ENCODE assay signal across 11 cellular contexts in genomic region chr16:84595052-84595481, GRCh38. TPM values are rescaled to one million over a fixed set of nuclear protein-coding genes. Genes with fewer than 3 reads are reported as not detected.
DNase-seq lines count a peak whose midpoint lies in the region; ATAC-seq and TF ChIP-seq lines count a peak whose summit lies in the region.
"Had no signal": no experiment of that assay in that cellular context is flagged by ENCODE, and none has a peak within 500 bp of the region (broad histone marks: within the 10 kb centered on the region; RNA-seq: fewer than 3 reads in every experiment).

No MANE protein-coding gene starts in this region.

- whole genome bisulfite sequencing in transverse colon (ENCODE audit: low coverage in 1 of 2), 2 donors = 40 to 73% methylated on average over 2 to 15 of the region's 15 CpGs

- H3K4me3 ChIP-seq in transverse colon = no peak overlapping the region

- no peak for DNase-seq in activated naive CD4-positive, alpha-beta T cell treated with anti-CD3 and anti-CD28 coated beads for 36 hours
- no peak for DNase-seq in activated naive CD4-positive, alpha-beta T cell treated with Interleukin-2 at 50 U/mL for 16 hours
- no peak for DNase-seq in activated naive CD8-positive, alpha-beta T cell treated with anti-CD3 and anti-CD28 coated beads for 36 hours
- DNase-seq in mesothelial cell of epicardium (ENCODE audit: low spot score in 2 of 2, unreplicated experiment in 2 of 2) (no peak), transverse colon (peak; percentile 30), progenitor cell of endocrine pancreas (ENCODE audit: low spot score, unreplicated experiment) (no peak)
- DNase-seq: heart left ventricle, NCI-H2081 treated with DMSO at 0.1 percent for 48 hours, SIG-M5 had no signal

- H3K4me3 Mint-ChIP-seq in activated naive CD4-positive, alpha-beta T cell treated with anti-CD3 and anti-CD28 coated beads for 36 hours = peak overlapping the region; percentile 63
- H3K4me3 Mint-ChIP-seq in activated naive CD8-positive, alpha-beta T cell treated with anti-CD3 and anti-CD28 coated beads for 36 hours = peak overlapping the region; percentile 68
- H3K4me3 Mint-ChIP-seq in mesothelial cell of epicardium (no peak overlapping the region), progenitor cell of endocrine pancreas (ENCODE audit: low read depth) (no peak overlapping the region)

- H3K4me1 ChIP-seq in transverse colon = peaks cover 25 to 42% (median 36%) of the 10 kb centered on the region in 4 donors

- TF ChIP-seq EP300 in transverse colon (IDR thresholded peaks at IDR 0.05; ENCODE audit: low read depth) = no peak

- no peak for TF ChIP-seq POLR2A in transverse colon (IDR thresholded peaks at IDR 0.05)

- H3K27me3 Mint-ChIP-seq in activated naive CD4-positive, alpha-beta T cell treated with anti-CD3 and anti-CD28 coated beads for 36 hours (ENCODE audit: low read depth) = no peaks in the 10 kb centered on the region
- H3K27me3 Mint-ChIP-seq in activated naive CD8-positive, alpha-beta T cell treated with anti-CD3 and anti-CD28 coated beads for 36 hours = no peaks in the 10 kb centered on the region
- H3K27me3 Mint-ChIP-seq in mesothelial cell of epicardium (ENCODE audit: low read depth) (no peaks in the 10 kb centered on the region), progenitor cell of endocrine pancreas (no peaks in the 10 kb centered on the region)

- H3K4me1 Mint-ChIP-seq in activated naive CD4-positive, alpha-beta T cell treated with anti-CD3 and anti-CD28 coated beads for 36 hours (ENCODE audit: low read depth) = peaks cover 72% of the 10 kb centered on the region
- H3K4me1 Mint-ChIP-seq in activated naive CD8-positive, alpha-beta T cell treated with anti-CD3 and anti-CD28 coated beads for 36 hours = peaks cover 76% of the 10 kb centered on the region
- H3K4me1 Mint-ChIP-seq in mesothelial cell of epicardium (peaks cover 24% of the 10 kb centered on the region), progenitor cell of endocrine pancreas (ENCODE audit: low read depth) (peaks cover 19% of the 10 kb centered on the region)

- intact Hi-C loops in activated naive CD4-positive, alpha-beta T cell treated with anti-CD3 and anti-CD28 coated beads for 36 hours (cut with micrococcal nuclease) = no loop called here
- intact Hi-C loops in transverse colon (cut with DNase I; ENCODE audit: low total_unique reads) = no loop called here

- peak overlapping the region; percentile 66 to 77 (median 73) for H3K27ac ChIP-seq in transverse colon

- no peaks in the 10 kb centered on the region for H3K9me3 ChIP-seq in transverse colon

- CTCF ChIA-PET in activated naive CD4-positive, alpha-beta T cell treated with anti-CD3 and anti-CD28 coated beads for 36 hours (lab: Charles Lee) = no interaction called here

- no peak for ATAC-seq in GM21737 (IDR thresholded peaks at IDR 0.05; ENCODE audit: unreplicated experiment)
- ATAC-seq in HG03378 (IDR thresholded peaks at IDR 0.05; ENCODE audit: unreplicated experiment) = no peak

- TF ChIP-seq CTCF in mesothelial cell of epicardium (IDR thresholded peaks at IDR 0.05; ENCODE audit: unreplicated experiment) (no peak), transverse colon (IDR thresholded peaks at IDR 0.05) (no peak), progenitor cell of endocrine pancreas (IDR thresholded peaks at IDR 0.05; ENCODE audit: unreplicated experiment) (no peak)

- in situ Hi-C loops in transverse colon (cut with MboI; ENCODE audit: low pct_ligation_motif_present in 1 of 4, low pct_unique_long_range_greater_than_20kb in 1 of 4, low sequenced_read_pairs in 3 of 4) = no loop called here

- no peaks in the 10 kb centered on the region for H3K36me3 ChIP-seq in transverse colon

- H3K27ac Mint-ChIP-seq in activated naive CD4-positive, alpha-beta T cell treated with anti-CD3 and anti-CD28 coated beads for 36 hours = peak overlapping the region; percentile 76
- peak overlapping the region; percentile 98 for H3K27ac Mint-ChIP-seq in activated naive CD8-positive, alpha-beta T cell treated with anti-CD3 and anti-CD28 coated beads for 36 hours
- H3K27ac Mint-ChIP-seq in mesothelial cell of epicardium (peak overlapping the region; percentile 40), progenitor cell of endocrine pancreas (no peak overlapping the region)

- H3K9me3 Mint-ChIP-seq in activated naive CD4-positive, alpha-beta T cell treated with anti-CD3 and anti-CD28 coated beads for 36 hours = no peaks in the 10 kb centered on the region
- no peaks in the 10 kb centered on the region for H3K9me3 Mint-ChIP-seq in activated naive CD8-positive, alpha-beta T cell treated with anti-CD3 and anti-CD28 coated beads for 36 hours
- H3K9me3 Mint-ChIP-seq in mesothelial cell of epicardium (no peaks in the 10 kb centered on the region), progenitor cell of endocrine pancreas (ENCODE audit: low read depth) (no peaks in the 10 kb centered on the region)

- H3K27me3 ChIP-seq in transverse colon = no peaks in the 10 kb centered on the region
- H3K27me3 ChIP-seq: heart left ventricle had no signal

- peaks cover 37% of the 10 kb centered on the region for H3K36me3 Mint-ChIP-seq in activated naive CD4-positive, alpha-beta T cell treated with anti-CD3 and anti-CD28 coated beads for 36 hours (ENCODE audit: low read depth)
- H3K36me3 Mint-ChIP-seq in activated naive CD8-positive, alpha-beta T cell treated with anti-CD3 and anti-CD28 coated beads for 36 hours = peaks cover 64% of the 10 kb centered on the region
- H3K36me3 Mint-ChIP-seq in mesothelial cell of epicardium = peaks cover 17% of the 10 kb centered on the region
- H3K36me3 Mint-ChIP-seq in progenitor cell of endocrine pancreas (ENCODE audit: insufficient read depth) = peaks cover 8% of the 10 kb centered on the region

RNA-seq across cellular contexts. Expression of gene COTL1, which starts 22.8 kb away (rescaled TPM):
- total RNA-seq in activated naive CD4-positive, alpha-beta T cell treated with anti-CD3 and anti-CD28 coated beads for 36 hours = 100 to 1,000 TPM; 325 to 328 TPM
- 100 to 1,000 TPM; 588 to 605 TPM for total RNA-seq in activated naive CD8-positive, alpha-beta T cell treated with anti-CD3 and anti-CD28 coated beads for 36 hours
- 106 to 116 TPM (median 106 TPM) in 3 replicates for total RNA-seq in mesothelial cell of epicardium
- total RNA-seq in transverse colon = 10 to 100 TPM; 31.1 to 78.9 (median 47.9) TPM
- total RNA-seq in progenitor cell of endocrine pancreas = 37.6 and 40.6 TPM in 2 replicates

RNA-seq across cellular contexts. Expression of gene KLHL36, which starts 53.2 kb away (rescaled TPM):
- total RNA-seq in activated naive CD4-positive, alpha-beta T cell treated with anti-CD3 and anti-CD28 coated beads for 36 hours = 10 to 100 TPM; 45.7 to 50.3 TPM
- 10 to 100 TPM; 32.6 to 34.8 TPM for total RNA-seq in activated naive CD8-positive, alpha-beta T cell treated with anti-CD3 and anti-CD28 coated beads for 36 hours
- 44.9 to 51.6 TPM (median 46.9 TPM) in 3 replicates for total RNA-seq in mesothelial cell of epicardium
- total RNA-seq in transverse colon = 10 to 100 TPM; 38.0 to 75.5 (median 66.7) TPM
- 43.2 and 46.7 TPM in 2 replicates for total RNA-seq in progenitor cell of endocrine pancreas

Comparison
In these comparisons a context has a peak if more than half of its experiments do, and no peak if none do; other contexts are left out.
1. H3K4me3 Mint-ChIP-seq: peak in activated naive CD4-positive, alpha-beta T cell treated with anti-CD3 and anti-CD28 coated beads for 36 hours (single experiment) and activated naive CD8-positive, alpha-beta T cell treated with anti-CD3 and anti-CD28 coated beads for 36 hours (single experiment); none in mesothelial cell of epicardium (single experiment) and progenitor cell of endocrine pancreas (single experiment).